Comparison of ENCODE assay signal across 27 cellular contexts in the genomic region with DNA sequence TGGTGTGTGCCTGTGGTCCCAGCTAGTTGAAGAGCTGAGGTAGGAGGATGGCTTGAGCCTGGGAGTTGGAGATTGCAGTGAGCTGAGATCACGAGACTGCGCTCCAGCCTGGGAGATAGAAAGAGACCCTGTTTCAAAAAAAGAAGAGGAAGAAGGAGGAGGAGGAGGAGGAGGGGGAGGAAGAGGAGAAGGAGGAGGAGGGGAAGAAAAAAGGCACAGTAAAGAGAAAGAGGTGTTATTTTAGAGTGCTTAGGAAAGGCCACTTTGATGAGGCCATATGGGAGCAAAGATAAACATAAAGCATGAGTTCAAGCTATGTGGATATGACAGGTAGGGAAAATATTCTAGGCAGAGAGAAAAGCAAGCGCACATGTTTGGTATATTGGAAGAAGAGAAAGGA.
"Had no signal": no experiment of that assay in that cellular context is flagged by ENCODE, and none has a peak within 500 bp of the region (broad histone marks: within the 10 kb centered on the region; RNA-seq: fewer than 3 reads in every experiment).

No MANE protein-coding gene starts in this region.

- H3K9me3 ChIP-seq: stomach, suprapubic skin, testis, thoracic aorta, thyroid gland, tibial artery, tibial nerve, transverse colon, upper lobe of left lung, upper lobe of right lung, uterus, vagina had no signal

- H3K4me1 ChIP-seq: testis, thyroid gland, tibial artery, uterus, vagina had no signal

- H3K36me3 ChIP-seq: stomach, suprapubic skin, thoracic aorta, thyroid gland, tibial artery, tibial nerve, transverse colon, upper lobe of left lung, upper lobe of right lung, uterus, vagina had no signal

- FAIRE-seq: urothelium cell line had no signal

- H3K4me3 ChIP-seq: stomach, suprapubic skin, testis, thoracic aorta, thyroid gland, tibial artery, tibial nerve, transverse colon, upper lobe of left lung, upper lobe of right lung, uterus, vagina had no signal

- H3K27me3 ChIP-seq: stomach, suprapubic skin, testis, thyroid gland, tibial artery, tibial nerve, transverse colon, upper lobe of left lung, upper lobe of right lung, uterus, vagina had no signal

- H3K27ac ChIP-seq: stomach, suprapubic skin, testis, thoracic aorta, thyroid gland, tibial artery, tibial nerve, transverse colon, upper lobe of left lung, upper lobe of right lung, uterus, vagina had no signal

- ATAC-seq: stimulated activated effector memory CD8-positive, alpha-beta T cell treated with anti-CD3 and anti-CD28 coated beads, Interleukin-12 subunit alpha, Interleukin-12 subunit beta, amount 100 ng/mL, for 72 hours; stimulated activated memory B cell treated with anti-CD40 and anti-IgM and Interleukin-4, amounts not matched to agents 10 μg/mL and 1 μg/mL and 100 μg/mL, for 72 hours; stimulated activated naive B cell treated with anti-CD40 and anti-IgM and Interleukin-4, amounts not matched to agents 10 μg/mL and 1 μg/mL and 100 μg/mL, for 72 hours; stimulated activated naive CD8-positive, alpha-beta T cell treated with anti-CD3 and anti-CD28 coated beads, Interleukin-15, amount 100 ng/mL, for 72 hours; stimulated activated naive CD8-positive, alpha-beta T cell treated with anti-CD3 and anti-CD28 coated beads, Interleukin-15, Interleukin-2, amounts not matched to agents 100 U/mL and 50 U/mL, for 24 hours; upper lobe of right lung had no signal

- DNase-seq: stimulated activated CD4-positive, alpha-beta T cell treated with anti-CD3 and anti-CD28 coated beads, Interleukin-2, amount 100 ng/mL, for 48 hours; stimulated activated CD4-positive, alpha-beta T cell treated with anti-CD3 and anti-CD28 coated beads, Interleukin-4, amount 100 ng/mL, for 1 hour; stimulated activated CD4-positive, alpha-beta T cell treated with anti-CD3 and anti-CD28 coated beads, Interleukin-4, amount 100 ng/mL, for 24 hours; stimulated activated CD4-positive, alpha-beta T cell treated with anti-CD3 and anti-CD28 coated beads, Interleukin-4, amount 100 ng/mL, for 4 hours; stimulated activated CD8-positive, alpha-beta memory T cell treated with anti-CD3 and anti-CD28 coated beads, Interleukin-4, amount 100 ng/mL, for 48 hours; stimulated activated naive B cell treated with anti-CD40 and anti-IgM and Interleukin-4, amounts not matched to agents 10 μg/mL and 1 μg/mL and 100 μg/mL, for 72 hours; stimulated activated naive CD4-positive, alpha-beta T cell; stimulated activated naive CD4-positive, alpha-beta T cell treated with Interleukin-2 at 50 U/mL for 16 hours; stimulated activated naive CD8-positive, alpha-beta T cell treated with anti-CD3 and anti-CD28 coated beads, Interleukin-15, amount 100 ng/mL, for 72 hours; stimulated activated naive CD8-positive, alpha-beta T cell treated with anti-CD3 and anti-CD28 coated beads, Interleukin-15, Interleukin-2, amounts not matched to agents 100 U/mL and 50 U/mL, for 24 hours; stomach; substantia nigra; testis; thyroid gland; tibial artery; transverse colon; trophoblast cell; upper lobe of left lung; upper lobe of right lung; uterus had no signal
